8 cellular contexts compared by ENCODE assay signal in the genomic region with DNA sequence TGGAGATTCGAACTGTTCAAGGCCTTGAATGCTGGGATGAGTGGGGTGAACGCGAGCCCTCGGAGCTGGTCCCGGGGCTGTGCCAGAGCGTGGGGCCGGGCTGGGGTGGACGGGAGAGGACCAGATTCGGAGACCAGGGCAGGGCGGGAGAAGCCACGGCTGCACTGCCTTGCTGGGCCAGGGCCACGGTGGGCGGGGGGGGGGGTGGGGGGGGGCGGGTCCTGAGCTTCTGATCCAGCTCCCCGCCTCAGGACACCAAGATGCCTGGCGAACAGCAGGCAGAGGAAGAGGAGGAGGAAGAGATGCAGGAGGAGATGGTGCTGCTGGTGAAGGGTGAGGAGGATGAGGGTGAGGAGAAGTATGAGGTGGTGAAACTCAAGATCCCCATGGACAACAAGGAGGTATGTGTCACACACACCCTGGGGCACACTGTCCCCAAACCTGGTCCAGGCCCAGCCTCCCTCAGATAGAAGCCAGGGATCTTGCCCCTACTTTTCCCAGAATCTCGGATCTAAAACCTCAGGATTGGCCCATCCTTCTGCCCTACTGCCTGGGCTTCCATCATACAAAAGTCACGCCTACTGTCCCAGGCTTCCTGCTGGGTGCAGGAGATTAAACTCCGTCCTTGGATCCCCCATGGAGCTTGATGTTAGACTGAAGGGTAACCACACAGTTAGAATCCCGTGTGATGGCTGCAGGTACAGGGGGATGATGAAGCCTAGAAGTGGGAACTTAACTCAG. TPM values are rescaled to one million over a fixed set of nuclear protein-coding genes. Genes with fewer than 3 reads are reported as not detected.
DNase-seq lines count a peak whose midpoint lies in the region; ATAC-seq and TF ChIP-seq lines count a peak whose summit lies in the region.

No MANE protein-coding gene starts in this region.

- H3K4me1 ChIP-seq in CD4-positive, alpha-beta memory T cell (ENCODE audit: insufficient read depth, low read length): peaks cover 24% of the 10 kb centered on the region
- H3K4me1 ChIP-seq in thyroid gland: peaks cover 5 to 19% of the 10 kb centered on the region in 2 donors

- no peaks in the 10 kb centered on the region for H3K27me3 ChIP-seq in CD4-positive, alpha-beta memory T cell (ENCODE audit: insufficient read depth, low read length)
- H3K27me3 ChIP-seq in kidney epithelial cell (ENCODE audit: control insufficient read depth, insufficient read depth, low read length) (no peaks in the 10 kb centered on the region), thyroid gland (no peaks in the 10 kb centered on the region)

- peak overlapping the region; percentile 29 to 65 for H3K4me3 ChIP-seq in CD4-positive, alpha-beta memory T cell (ENCODE audit: low read length in 2 of 2)
- peak overlapping the region; percentile 78 for H3K4me3 ChIP-seq in kidney epithelial cell (ENCODE audit: low read depth, low read length)
- peak overlapping the region; percentile 71 to 72 (median 72) for H3K4me3 ChIP-seq in thyroid gland (replicated peaks in 1 of 3)

- H3K36me3 ChIP-seq in CD4-positive, alpha-beta memory T cell (ENCODE audit: insufficient read depth, low read length): no peaks in the 10 kb centered on the region
- peaks cover 2% of the 10 kb centered on the region for H3K36me3 ChIP-seq in kidney epithelial cell (ENCODE audit: control insufficient read depth, insufficient read depth, low read length)
- no peaks in the 10 kb centered on the region for H3K36me3 ChIP-seq in thyroid gland

- H3K9me3 ChIP-seq in CD4-positive, alpha-beta memory T cell (ENCODE audit: control insufficient read depth in 1 of 2, low read length in 2 of 2): no peaks in the 10 kb centered on the region
- no peaks in the 10 kb centered on the region for H3K9me3 ChIP-seq in thyroid gland

- H3K27me3 Mint-ChIP-seq in CD4-positive, alpha-beta memory T cell: no peaks in the 10 kb centered on the region
- H3K27me3 Mint-ChIP-seq in brain: no peaks in the 10 kb centered on the region

- intact Hi-C loops in CD4-positive, alpha-beta memory T cell (cut with micrococcal nuclease): loop anchor here (1.0 to 10.0 kb wide), 4 partner anchors 30 to 283 kb away; a partner anchor contains a TSS
- intact Hi-C loops in thyroid gland (cut with DNase I): no loop called here

- POLR2A ChIA-PET in CD4-positive, alpha-beta memory T cell (lab: Charles Lee; ENCODE audit: partially characterized antibody): interaction anchor here (0.5 to 23.0 kb wide), 27 partner anchors 8 to 1400 kb away, joined by 3 to 540 read pairs (median 5); a partner anchor contains a TSS

- no peak for DNase-seq in CD4-positive, alpha-beta memory T cell
- DNase-seq in kidney epithelial cell (ENCODE audit: low read depth) (no peak), thyroid gland (no peak)

- H3K36me3 Mint-ChIP-seq in CD4-positive, alpha-beta memory T cell: peaks cover 0 to 8% of the 10 kb centered on the region in 2 donors
- H3K36me3 Mint-ChIP-seq in brain: peaks cover 10% of the 10 kb centered on the region

- ATAC-seq in HG02840 (IDR thresholded peaks at IDR 0.05; ENCODE audit: low FRiP score, unreplicated experiment) (peak; percentile 15), GM21526 (IDR thresholded peaks at IDR 0.05; ENCODE audit: low FRiP score, unreplicated experiment) (no peak), HG02885 (IDR thresholded peaks at IDR 0.05; ENCODE audit: poor library complexity, unreplicated experiment) (no peak), HG03159 (IDR thresholded peaks at IDR 0.05; ENCODE audit: unreplicated experiment) (no peak)

- H3K9me3 Mint-ChIP-seq in CD4-positive, alpha-beta memory T cell: peaks cover 0 to 1% (median 0%) of the 10 kb centered on the region in 8 donors
- H3K9me3 Mint-ChIP-seq in brain: no peaks in the 10 kb centered on the region

- H3K4me3 Mint-ChIP-seq in CD4-positive, alpha-beta memory T cell: peak overlapping the region; percentile 63 to 82 (median 76)
- peak overlapping the region; percentile 82 to 89 (median 88) for H3K4me3 Mint-ChIP-seq in brain

- H3K27ac Mint-ChIP-seq in CD4-positive, alpha-beta memory T cell: peak overlapping the region; percentile 32 to 88 (median 68)
- H3K27ac Mint-ChIP-seq in brain: peak overlapping the region; percentile 46 to 75 (median 72)

- CTCF ChIA-PET in CD4-positive, alpha-beta memory T cell (lab: Charles Lee; ENCODE audit: partially characterized antibody): interaction anchor here (0.9 to 5.3 kb wide), 14 partner anchors 9 to 342 kb away, joined by 3 to 41 read pairs (median 9); a partner anchor contains a TSS

- no peak for TF ChIP-seq POLR2A in thyroid gland (IDR thresholded peaks at IDR 0.05)

- no peak for TF ChIP-seq CTCF in brain (conservative IDR thresholded peaks at IDR 0.05)
- no peak for TF ChIP-seq CTCF in kidney epithelial cell (IDR thresholded peaks at IDR 0.05; ENCODE audit: insufficient read depth, low read length, poor library complexity, severe bottlenecking)
- TF ChIP-seq CTCF in thyroid gland (IDR thresholded peaks at IDR 0.05): no peak

- peaks cover 19 to 34% (median 25%) of the 10 kb centered on the region in 4 donors for H3K4me1 Mint-ChIP-seq in CD4-positive, alpha-beta memory T cell
- H3K4me1 Mint-ChIP-seq in brain: peaks cover 31% of the 10 kb centered on the region

- H3K27ac ChIP-seq in CD4-positive, alpha-beta memory T cell (ENCODE audit: low read depth, low read length): peak overlapping the region; percentile 59
- H3K27ac ChIP-seq in thyroid gland: peak overlapping the region; percentile 51 to 72 (median 56)

- 16 to 30% methylated on average over 9 to 18 of the region's 20 CpGs for WGBS in thyroid gland, 2 donors

RNA-seq across cellular contexts. Expression of a gene that starts 0.6 kb away (rescaled TPM):
- 1 to 10 TPM; 6.0 to 6.5 TPM for total RNA-seq in CD4-positive, alpha-beta memory T cell
- 1 to 10 TPM; 1.4 to 5.0 TPM for polyA plus RNA-seq in CD4-positive, alpha-beta memory T cell
- 7.9 TPM for polyA plus RNA-seq in brain (ENCODE audit: insufficient read depth, low read depth, low replicate concordance)
- 10.3 and 16.7 TPM in 2 replicates for total RNA-seq in kidney epithelial cell
- 10 to 100 TPM in 3 of 4 donors, 1 to 10 TPM in 1; 9.1 to 29.5 (median 19.1) TPM for total RNA-seq in thyroid gland

RNA-seq across cellular contexts. Expression of a gene that starts 12.7 kb away (rescaled TPM):
- 10 to 100 TPM; 15.8 to 16.7 TPM for total RNA-seq in CD4-positive, alpha-beta memory T cell
- polyA plus RNA-seq in CD4-positive, alpha-beta memory T cell: 10 to 100 TPM in 1 of 2 donors, 1 to 10 TPM in 1; 5.5 to 10.7 TPM
- polyA plus RNA-seq in brain (ENCODE audit: insufficient read depth, low read depth, low replicate concordance): 34.3 TPM
- total RNA-seq in kidney epithelial cell: 24.4 and 27.4 TPM in 2 replicates
- 10 to 100 TPM in 2 of 4 donors, 1 to 10 TPM in 2; 8.5 to 12.2 (median 9.4) TPM for total RNA-seq in thyroid gland

RNA-seq across cellular contexts. Expression of a gene that starts 21.9 kb away (rescaled TPM):
- 10 to 100 TPM; 15.0 to 18.0 TPM for total RNA-seq in CD4-positive, alpha-beta memory T cell
- polyA plus RNA-seq in CD4-positive, alpha-beta memory T cell: 100 to 1,000 TPM in 1 of 2 donors, 10 to 100 TPM in 1; 87.0 to 115 TPM
- 80.1 TPM for polyA plus RNA-seq in brain (ENCODE audit: insufficient read depth, low read depth, low replicate concordance)
- total RNA-seq in kidney epithelial cell (42.1 and 50.5 TPM in 2 replicates), thyroid gland (10 to 100 TPM; 18.8 to 26.4 (median 22.5) TPM)

RNA-seq across cellular contexts. Expression of a gene that starts 25.6 kb away (rescaled TPM):
- total RNA-seq in CD4-positive, alpha-beta memory T cell: 100 to 1,000 TPM; 198 to 206 TPM
- polyA plus RNA-seq in CD4-positive, alpha-beta memory T cell: 100 to 1,000 TPM; 210 to 212 TPM
- polyA plus RNA-seq in brain (ENCODE audit: insufficient read depth, low read depth, low replicate concordance): 4.8 TPM
- total RNA-seq in kidney epithelial cell (0.38 and 0.62 TPM in 2 replicates), thyroid gland (1 to 10 TPM in 3 of 4 donors, under 1 TPM in 1; 0.56 to 3.4 (median 1.4) TPM)

RNA-seq across cellular contexts. Expression of a gene that starts 33.4 kb away (rescaled TPM):
- total RNA-seq in CD4-positive, alpha-beta memory T cell: 1 to 10 TPM in 1 of 2 experiments, not detected in 1; 1.3 TPM
- 1 to 10 TPM in 1 of 2 donors, not detected in 1; 1.1 TPM for polyA plus RNA-seq in CD4-positive, alpha-beta memory T cell
- polyA plus RNA-seq in brain (ENCODE audit: insufficient read depth, low read depth, low replicate concordance): not detected
- total RNA-seq in kidney epithelial cell: not detected in 2 replicates
- not detected for total RNA-seq in thyroid gland
